ENCODE assay signal across 10 cellular contexts in genomic region chr5:141941307-141941706, GRCh38. TPM values are rescaled to one million over a fixed set of nuclear protein-coding genes. Genes with fewer than 3 reads are reported as not detected.
DNase-seq lines count a peak whose midpoint lies in the region; ATAC-seq and TF ChIP-seq lines count a peak whose summit lies in the region.
"Had no signal": no experiment of that assay in that cellular context is flagged by ENCODE, and none has a peak within 500 bp of the region (broad histone marks: within the 10 kb centered on the region; RNA-seq: fewer than 3 reads in every experiment).

No MANE protein-coding gene starts in this region.

- peak overlapping the region in 2 of 3 donors; percentile 57 to 76 for H3K27ac Mint-ChIP-seq in CD4-positive, CD25-positive, alpha-beta regulatory T cell

- POLR2A ChIA-PET in HEK293T (lab: Yijun Ruan, JAX), result interaction anchor here (6.9 kb wide), 1 partner anchor 18 kb away, joined by 38 read pairs; the partner anchor contains the start of gene DELE1

- H3K27ac ChIP-seq in CD4-positive, CD25-positive, alpha-beta regulatory T cell (ENCODE audit: insufficient read depth, low read length, poor library complexity, severe bottlenecking), result no peak overlapping the region
- H3K27ac ChIP-seq in psoas muscle, result peak overlapping the region; percentile 8
- H3K27ac ChIP-seq: SJSA1 had no signal

- no peak for DNase-seq in CD4-positive, CD25-positive, alpha-beta regulatory T cell
- DNase-seq in RPMI7951 (ENCODE audit: low read depth) (peak; percentile 57), fibroblast of gingiva (ENCODE audit: low read depth) (peak; percentile 61), psoas muscle (peak in 1 of 2 donors; percentile 33), DMS153 treated with DMSO at 0.1 percent for 48 hours (lab: John Stamatoyannopoulos, UW; ENCODE audit: unreplicated experiment) (no peak), HEK293T (ENCODE audit: extremely low spot score) (no peak), NCI-H187 treated with DMSO at 0.1 percent for 48 hours (lab: John Stamatoyannopoulos, UW) (no peak)
- DNase-seq: NCI-H146 had no signal

- CTCF ChIA-PET in HEK293T (lab: Yijun Ruan, JAX), result interaction anchor here (2.1 kb wide), 1 partner anchor 19 kb away, joined by 8 read pairs; no protein-coding TSS in a partner anchor

- H3K9me3 ChIP-seq in CD4-positive, CD25-positive, alpha-beta regulatory T cell (ENCODE audit: control insufficient read depth in 2 of 2, low read length in 2 of 2), result no peaks in the 10 kb centered on the region
- H3K9me3 ChIP-seq in psoas muscle, result no peaks in the 10 kb centered on the region
- H3K9me3 ChIP-seq: SJSA1 had no signal

- peaks cover 33% of the 10 kb centered on the region for H3K36me3 ChIP-seq in CD4-positive, CD25-positive, alpha-beta regulatory T cell (ENCODE audit: control insufficient read depth, insufficient read depth, low read length)
- H3K36me3 ChIP-seq in psoas muscle (ENCODE audit: insufficient read depth in 1 of 2, low read depth in 1 of 2), result peaks cover 14 to 37% of the 10 kb centered on the region in 2 donors

- no peak overlapping the region for H3K4me3 ChIP-seq in CD4-positive, CD25-positive, alpha-beta regulatory T cell (ENCODE audit: low read depth, low read length)
- H3K4me3 ChIP-seq in psoas muscle, result no peak overlapping the region
- H3K4me3 ChIP-seq: SJSA1 had no signal

- no peaks in the 10 kb centered on the region for H3K27me3 Mint-ChIP-seq in CD4-positive, CD25-positive, alpha-beta regulatory T cell

- no peaks in the 10 kb centered on the region for H3K4me1 ChIP-seq in CD4-positive, CD25-positive, alpha-beta regulatory T cell (ENCODE audit: control insufficient read depth, insufficient read depth, low read length, poor library complexity, severe bottlenecking)
- H3K4me1 ChIP-seq in psoas muscle, result peaks cover 22% of the 10 kb centered on the region

- no peak for ATAC-seq in CD4-positive, CD25-positive, alpha-beta regulatory T cell (ENCODE audit: low read depth in 2 of 2)
- ATAC-seq in psoas muscle (peak; percentile 29 to 57 (median 53)), GM21528 (IDR thresholded peaks at IDR 0.05; ENCODE audit: low FRiP score, unreplicated experiment) (no peak)

- peaks cover 0 to 5% (median 2%) of the 10 kb centered on the region in 4 donors for H3K4me1 Mint-ChIP-seq in CD4-positive, CD25-positive, alpha-beta regulatory T cell

- intact Hi-C loops in psoas muscle (cut with DNase I), result no loop called here

- WGBS in psoas muscle, 3 donors, result 57 to 68% (median 59%) methylated on average over 6 of the region's 6 CpGs

- no peak overlapping the region for H3K4me3 Mint-ChIP-seq in CD4-positive, CD25-positive, alpha-beta regulatory T cell

- peaks cover 16% of the 10 kb centered on the region for H3K36me3 Mint-ChIP-seq in CD4-positive, CD25-positive, alpha-beta regulatory T cell

- no peaks in the 10 kb centered on the region for H3K9me3 Mint-ChIP-seq in CD4-positive, CD25-positive, alpha-beta regulatory T cell

- TF ChIP-seq CTCF in psoas muscle (IDR thresholded peaks at IDR 0.05), result no peak

- no peaks in the 10 kb centered on the region for H3K27me3 ChIP-seq in CD4-positive, CD25-positive, alpha-beta regulatory T cell (ENCODE audit: control insufficient read depth, insufficient read depth, low read length)
- H3K27me3 ChIP-seq in psoas muscle (ENCODE audit: insufficient read depth in 3 of 3, low read length in 2 of 3), result peaks cover 0 to under 1% (median 0%) of the 10 kb centered on the region in 3 donors
- H3K27me3 ChIP-seq: SJSA1 had no signal

TF ChIP-seq in HEK293T, 16 proteins besides CTCF, POLR2A, EP300 and RAD21:
- TF ChIP-seq L3MBTL2 (conservative IDR thresholded peaks at IDR 0.05) (no peak), FOXK2 (IDR thresholded peaks at IDR 0.05) (no peak), ARNT (IDR thresholded peaks at IDR 0.05) (no peak), FOXA1 (IDR thresholded peaks at IDR 0.05) (no peak), SP1 (IDR thresholded peaks at IDR 0.05) (no peak)

RNA-seq across cellular contexts. Expression of gene PCDH12, which starts 16.7 kb away (rescaled TPM):
- not detected for total RNA-seq in CD4-positive, CD25-positive, alpha-beta regulatory T cell
- under 1 TPM; 0.12 to 0.33 (median 0.20) TPM for polyA plus RNA-seq in CD4-positive, CD25-positive, alpha-beta regulatory T cell
- total RNA-seq in RPMI7951 (2014; rRNA removed; shearing (Covaris generic)), result not detected in 2 replicates
- total RNA-seq in psoas muscle, result 1 to 10 TPM; 2.7 to 6.0 (median 3.4) TPM
- polyA plus RNA-seq in psoas muscle, result 1 to 10 TPM; 1.4 to 1.6 (median 1.5) TPM
- total RNA-seq: SJSA1 had no signal

RNA-seq across cellular contexts. Expression of gene DELE1, which starts 17.6 kb away (rescaled TPM):
- total RNA-seq in CD4-positive, CD25-positive, alpha-beta regulatory T cell, result 88.7 TPM
- 10 to 100 TPM; 31.3 to 50.4 (median 34.3) TPM for polyA plus RNA-seq in CD4-positive, CD25-positive, alpha-beta regulatory T cell
- 33.9 and 35.8 TPM in 2 replicates for total RNA-seq in RPMI7951 (2014; rRNA removed; shearing (Covaris generic))
- 10 to 100 TPM; 40.5 to 65.5 (median 53.3) TPM for total RNA-seq in psoas muscle
- 10 to 100 TPM; 23.1 to 38.2 (median 35.7) TPM for polyA plus RNA-seq in psoas muscle

RNA-seq across cellular contexts. Expression of gene RNF14, which starts 27.6 kb away (rescaled TPM):
- 24.4 TPM for total RNA-seq in CD4-positive, CD25-positive, alpha-beta regulatory T cell
- 10 to 100 TPM; 38.2 to 56.8 (median 48.6) TPM for polyA plus RNA-seq in CD4-positive, CD25-positive, alpha-beta regulatory T cell
- total RNA-seq in RPMI7951 (2014; rRNA removed; shearing (Covaris generic)), result 65.5 and 66.9 TPM in 2 replicates
- 10 to 100 TPM; 54.1 to 89.6 (median 71.8) TPM for total RNA-seq in psoas muscle
- polyA plus RNA-seq in psoas muscle, result 100 to 1,000 TPM in 1 of 3 donors, 10 to 100 TPM in 2; 44.1 to 137 (median 77.9) TPM

Comparison
In these comparisons a context has a peak if more than half of its experiments do, and no peak if none do; other contexts are left out.
1. ATAC-seq: peak in psoas muscle (4 of 4); none in CD4-positive, CD25-positive, alpha-beta regulatory T cell (0 of 2) and GM21528 (single experiment).
2. DNase-seq: peak in RPMI7951 (single experiment) and fibroblast of gingiva (single experiment); none in CD4-positive, CD25-positive, alpha-beta regulatory T cell (0 of 3), DMS153 treated with DMSO at 0.1 percent for 48 hours (single experiment), HEK293T (single experiment) and NCI-H187 treated with DMSO at 0.1 percent for 48 hours (single experiment).